ENCODE assay signal across 9 cellular contexts in the genomic region with DNA sequence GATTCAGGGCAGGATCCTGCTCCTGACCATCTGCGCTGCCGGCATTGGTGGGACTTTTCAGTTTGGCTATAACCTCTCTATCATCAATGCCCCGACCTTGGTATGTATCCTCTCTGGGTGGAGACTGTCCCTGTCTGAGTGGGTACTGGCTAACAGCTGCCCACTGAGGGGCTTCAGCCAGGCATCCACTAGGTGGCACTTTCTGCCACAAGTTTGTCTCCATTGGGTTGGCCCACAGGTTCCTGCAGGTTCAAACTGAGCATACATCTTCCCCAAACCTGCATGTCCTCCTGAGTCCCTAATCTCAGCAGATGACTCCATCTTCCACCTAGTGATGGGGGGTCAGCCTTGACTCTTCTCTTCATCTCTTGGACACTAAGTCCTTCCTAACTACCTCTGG. TPM values are rescaled to one million over a fixed set of nuclear protein-coding genes. Genes with fewer than 3 reads are reported as not detected.
A peak's percentile ranks its signal among the peaks of the same experiment; 100 is the strongest.
DNase-seq lines count a peak whose midpoint lies in the region; ATAC-seq and TF ChIP-seq lines count a peak whose summit lies in the region.
"Had no signal": no experiment of that assay in that cellular context is flagged by ENCODE, and none has a peak within 500 bp of the region (broad histone marks: within the 10 kb centered on the region; RNA-seq: fewer than 3 reads in every experiment).

No MANE protein-coding gene starts in this region.

- POLR2A ChIA-PET in Caco-2 (lab: Charles Lee) = no interaction called here

- DNase-seq in Caco-2 (peak; percentile 59 to 73), GM23248 (peak; percentile 61), NCI-H524 (lab: John Stamatoyannopoulos, UW) (peak; percentile 52 to 76), mesothelial cell of epicardium (ENCODE audit: low spot score in 2 of 2, unreplicated experiment in 2 of 2) (no peak)
- DNase-seq in activated naive CD8-positive, alpha-beta T cell treated with anti-CD3 and anti-CD28 coated beads, Interleukin-2, amount 50 U/mL, for 24 hours = peak; percentile 52

- TF ChIP-seq CTCF in Caco-2 (IDR thresholded peaks at IDR 0.05; ENCODE audit: insufficient read depth in 1 of 2, low read depth in 1 of 2, low read length in 1 of 2, severe bottlenecking in 1 of 2, unreplicated experiment in 1 of 2) (peak; percentile 46 to 88), liver (IDR thresholded peaks at IDR 0.05; ENCODE audit: low read depth, low read length, missing input control) (peak; percentile 58), mesothelial cell of epicardium (IDR thresholded peaks at IDR 0.05; ENCODE audit: unreplicated experiment) (no peak)

- CTCF ChIA-PET in Caco-2 (lab: Charles Lee) = interaction anchor here (0.6 to 1.0 kb wide), 3 partner anchors 12 to 52 kb away, joined by 3 to 12 read pairs (median 3); no protein-coding TSS in a partner anchor

- peaks cover 1% of the 10 kb centered on the region; the same call in 1 of the 2 replicates for H3K36me3 ChIP-seq in Caco-2 (ENCODE audit: control insufficient read depth, insufficient read depth, low read length)
- no peaks in the 10 kb centered on the region for H3K36me3 ChIP-seq in GM23248 (ENCODE audit: low read depth)
- no peaks in the 10 kb centered on the region for H3K36me3 ChIP-seq in liver (ENCODE audit: control insufficient read depth in 4 of 4, insufficient read depth in 3 of 4, low read depth in 1 of 4, low read length in 3 of 4)
- H3K36me3 ChIP-seq: SJSA1 had no signal

- H3F3A ChIP-seq in GM23248 (ENCODE audit: insufficient read depth) = no peaks in the 10 kb centered on the region

- no TSS peak for BruUV-seq in Caco-2 (replicated peaks; lab: Mats Ljungman, UMichigan)

- no peaks in the 10 kb centered on the region for H3K4me1 ChIP-seq in Caco-2
- H3K4me1 ChIP-seq in GM23248 (ENCODE audit: insufficient read depth) = no peaks in the 10 kb centered on the region
- H3K4me1 ChIP-seq in liver (ENCODE audit: control insufficient read depth in 4 of 4, insufficient read depth in 4 of 4, low read length in 3 of 4) = peaks cover 0 to 13% (median 9%) of the 10 kb centered on the region in 4 donors

- H3K9me3 ChIP-seq in Caco-2 (no peaks in the 10 kb centered on the region), GM23248 (ENCODE audit: low read depth) (no peaks in the 10 kb centered on the region), liver (ENCODE audit: control insufficient read depth in 4 of 4, low read length in 3 of 4) (no peaks in the 10 kb centered on the region)
- H3K9me3 ChIP-seq: SJSA1 had no signal

- no peaks in the 10 kb centered on the region for H3K9me3 Mint-ChIP-seq in Caco-2 (ENCODE audit: unreplicated experiment)
- H3K9me3 Mint-ChIP-seq in activated naive CD8-positive, alpha-beta T cell treated with anti-CD3 and anti-CD28 coated beads, Interleukin-2, amount 50 U/mL, for 24 hours = no peaks in the 10 kb centered on the region
- H3K9me3 Mint-ChIP-seq in mesothelial cell of epicardium = no peaks in the 10 kb centered on the region

- intact Hi-C loops in Caco-2 (cut with micrococcal nuclease; ENCODE audit: unreplicated experiment) = loop anchor here (5.0 kb wide), 1 partner anchor 95 kb away; no protein-coding TSS in a partner anchor

- H3K27ac ChIP-seq in GM23248 = no peak overlapping the region
- H3K27ac ChIP-seq in liver (ENCODE audit: low read depth in 1 of 2, low read length in 2 of 2) = no peak overlapping the region
- H3K27ac ChIP-seq: SJSA1 had no signal

- 69 to 83% methylated on average over 3 of the region's 3 CpGs for WGBS in GM23248 (ENCODE audit: low coverage in 1 of 2, low lambda C conversion rate in 2 of 2, missing lambda C conversion rate in 2 of 2), 2 experiments
- 76% methylated on average over 3 of the region's 3 CpGs for WGBS in liver

- H3K27ac Mint-ChIP-seq in Caco-2 (ENCODE audit: unreplicated experiment) = no peak overlapping the region
- no peak overlapping the region for H3K27ac Mint-ChIP-seq in activated naive CD8-positive, alpha-beta T cell treated with anti-CD3 and anti-CD28 coated beads, Interleukin-2, amount 50 U/mL, for 24 hours
- no peak overlapping the region for H3K27ac Mint-ChIP-seq in mesothelial cell of epicardium

- H3K4me1 Mint-ChIP-seq in Caco-2 (ENCODE audit: low read depth, unreplicated experiment) = peaks cover 7% of the 10 kb centered on the region
- H3K4me1 Mint-ChIP-seq in activated naive CD8-positive, alpha-beta T cell treated with anti-CD3 and anti-CD28 coated beads, Interleukin-2, amount 50 U/mL, for 24 hours = peaks cover 13% of the 10 kb centered on the region
- peaks cover 13% of the 10 kb centered on the region for H3K4me1 Mint-ChIP-seq in mesothelial cell of epicardium

- H4K20me1 ChIP-seq in GM23248 (ENCODE audit: insufficient read depth) = no peaks in the 10 kb centered on the region

- H3K9ac ChIP-seq in GM23248 (no peak overlapping the region), liver (ENCODE audit: low read depth in 1 of 2, low read length in 2 of 2) (no peak overlapping the region)

- TF ChIP-seq RAD21 in liver (IDR thresholded peaks at IDR 0.05) = peak; percentile 76 to 82

- H3K79me2 ChIP-seq in GM23248 (ENCODE audit: insufficient read depth) = no peaks in the 10 kb centered on the region

- no peak overlapping the region for H3K4me2 ChIP-seq in GM23248 (ENCODE audit: unreplicated experiment)

- no peaks in the 10 kb centered on the region for H3K9me2 ChIP-seq in GM23248 (ENCODE audit: insufficient read depth)

- in situ Hi-C loops in GM23248 (cut with MboI) = no loop called here

- H3K27me3 ChIP-seq in Caco-2 (replicated peaks; ENCODE audit: control insufficient read depth, insufficient read depth, low read length) (no peaks in the 10 kb centered on the region), GM23248 (replicated peaks; ENCODE audit: insufficient read depth) (no peaks in the 10 kb centered on the region), liver (ENCODE audit: control insufficient read depth in 4 of 4, insufficient read depth in 4 of 4, low read length in 3 of 4) (no peaks in the 10 kb centered on the region)
- H3K27me3 ChIP-seq: SJSA1 had no signal

- H3K4me3 ChIP-seq in Caco-2 (ENCODE audit: low read depth, low read length) (no peak overlapping the region), GM23248 (no peak overlapping the region), liver (ENCODE audit: low read depth in 1 of 3, low read length in 3 of 3) (no peak overlapping the region)
- H3K4me3 ChIP-seq: SJSA1 had no signal

- H3K36me3 Mint-ChIP-seq in Caco-2 (ENCODE audit: insufficient read depth, unreplicated experiment) = peaks cover 11% of the 10 kb centered on the region
- peaks cover 2% of the 10 kb centered on the region for H3K36me3 Mint-ChIP-seq in activated naive CD8-positive, alpha-beta T cell treated with anti-CD3 and anti-CD28 coated beads, Interleukin-2, amount 50 U/mL, for 24 hours (ENCODE audit: low read depth)
- H3K36me3 Mint-ChIP-seq in mesothelial cell of epicardium = peaks cover 27% of the 10 kb centered on the region

- H3K27me3 Mint-ChIP-seq in Caco-2 (ENCODE audit: insufficient read depth, unreplicated experiment) = no peaks in the 10 kb centered on the region
- H3K27me3 Mint-ChIP-seq in activated naive CD8-positive, alpha-beta T cell treated with anti-CD3 and anti-CD28 coated beads, Interleukin-2, amount 50 U/mL, for 24 hours = no peaks in the 10 kb centered on the region
- H3K27me3 Mint-ChIP-seq in mesothelial cell of epicardium (ENCODE audit: low read depth) = no peaks in the 10 kb centered on the region

- H3K4me3 Mint-ChIP-seq in Caco-2 (ENCODE audit: unreplicated experiment) (no peak overlapping the region), mesothelial cell of epicardium (no peak overlapping the region)
- no peak overlapping the region for H3K4me3 Mint-ChIP-seq in activated naive CD8-positive, alpha-beta T cell treated with anti-CD3 and anti-CD28 coated beads, Interleukin-2, amount 50 U/mL, for 24 hours

- no peak for ATAC-seq in activated naive CD8-positive, alpha-beta T cell treated with anti-CD3 and anti-CD28 coated beads, Interleukin-2, amount 50 U/mL, for 24 hours
- no peak for ATAC-seq in GM19035 (IDR thresholded peaks at IDR 0.05; ENCODE audit: unreplicated experiment)
- no peak for ATAC-seq in GM19351 (IDR thresholded peaks at IDR 0.05; ENCODE audit: unreplicated experiment)

- H2AFZ ChIP-seq in GM23248 = no peak overlapping the region

TF ChIP-seq in liver, 16 proteins besides CTCF, POLR2A, EP300 and RAD21 (continues in another document):
- TF ChIP-seq, protein P1, sequence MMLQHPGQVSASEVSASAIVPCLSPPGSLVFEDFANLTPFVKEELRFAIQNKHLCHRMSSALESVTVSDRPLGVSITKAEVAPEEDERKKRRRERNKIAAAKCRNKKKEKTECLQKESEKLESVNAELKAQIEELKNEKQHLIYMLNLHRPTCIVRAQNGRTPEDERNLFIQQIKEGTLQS (IDR thresholded peaks at IDR 0.05) = no peak
- TF ChIP-seq HNF4A (conservative IDR thresholded peaks at IDR 0.05) = no peak
- TF ChIP-seq, protein P2, sequence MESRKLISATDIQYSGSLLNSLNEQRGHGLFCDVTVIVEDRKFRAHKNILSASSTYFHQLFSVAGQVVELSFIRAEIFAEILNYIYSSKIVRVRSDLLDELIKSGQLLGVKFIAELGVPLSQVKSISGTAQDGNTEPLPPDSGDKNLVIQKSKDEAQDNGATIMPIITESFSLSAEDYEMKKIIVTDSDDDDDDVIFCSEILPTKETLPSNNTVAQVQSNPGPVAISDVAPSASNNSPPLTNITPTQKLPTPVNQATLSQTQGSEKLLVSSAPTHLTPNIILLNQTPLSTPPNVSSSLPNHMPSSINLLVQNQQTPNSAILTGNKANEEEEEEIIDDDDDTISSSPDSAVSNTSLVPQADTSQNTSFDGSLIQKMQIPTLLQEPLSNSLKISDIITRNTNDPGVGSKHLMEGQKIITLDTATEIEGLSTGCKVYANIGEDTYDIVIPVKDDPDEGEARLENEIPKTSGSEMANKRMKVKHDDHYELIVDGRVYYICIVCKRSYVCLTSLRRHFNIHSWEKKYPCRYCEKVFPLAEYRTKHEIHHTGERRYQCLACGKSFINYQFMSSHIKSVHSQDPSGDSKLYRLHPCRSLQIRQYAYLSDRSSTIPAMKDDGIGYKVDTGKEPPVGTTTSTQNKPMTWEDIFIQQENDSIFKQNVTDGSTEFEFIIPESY (IDR thresholded peaks at IDR 0.05) = no peak

RNA-seq across cellular contexts. Expression of gene SLC2A11, which starts 4.4 kb away (rescaled TPM):
- 29.5 and 32.4 TPM in 2 replicates for total RNA-seq in Caco-2 (2022)
- 8.5 and 16.6 TPM in 2 replicates for total RNA-seq in GM23248 (2014; rRNA removed; shearing (Covaris generic))
- polyA plus RNA-seq in GM23248 (2016; fragmentation: Nextera tagmentation; extraction: Ambion mirVana) = 5.7 and 6.1 TPM in 2 replicates
- total RNA-seq in liver = 1 to 10 TPM; 5.0 to 9.0 TPM
- 1 to 10 TPM; 3.4 to 3.5 TPM for polyA plus RNA-seq in liver
- total RNA-seq in mesothelial cell of epicardium = 98.7 to 112 TPM (median 99.0 TPM) in 3 replicates

RNA-seq across cellular contexts. Expression of gene DERL3, which starts 23.3 kb away (rescaled TPM):
- total RNA-seq in Caco-2 (2022) = 4.4 and 5.4 TPM in 2 replicates
- 1.2 and 2.3 TPM in 2 replicates for total RNA-seq in GM23248 (2014; rRNA removed; shearing (Covaris generic))
- 0.73 and 0.76 TPM in 2 replicates for polyA plus RNA-seq in GM23248 (2016; fragmentation: Nextera tagmentation; extraction: Ambion mirVana)
- 1 to 10 TPM; 1.0 to 4.5 TPM for total RNA-seq in liver
- 1 to 10 TPM; 3.3 to 9.3 TPM for polyA plus RNA-seq in liver
- 23.5 to 25.8 TPM (median 24.8 TPM) in 3 replicates for total RNA-seq in mesothelial cell of epicardium
- total RNA-seq: SJSA1 had no signal

RNA-seq across cellular contexts. Expression of gene MIF, which starts 32.1 kb away (rescaled TPM):
- total RNA-seq in Caco-2 (2022) (762 and 795 TPM in 2 replicates), liver (100 to 1,000 TPM; 108 to 207 TPM), mesothelial cell of epicardium (916 to 949 TPM (median 925 TPM) in 3 replicates)
- 262 and 335 TPM in 2 replicates for total RNA-seq in GM23248 (2014; rRNA removed; shearing (Covaris generic))
- polyA plus RNA-seq in GM23248 (2016; fragmentation: Nextera tagmentation; extraction: Ambion mirVana) (2,233 and 2,246 TPM in 2 replicates), liver (1,000 to 10,000 TPM in 1 of 2 donors, 100 to 1,000 TPM in 1; 399 to 1,047 TPM)

Comparison
In these comparisons a context has a peak if more than half of its experiments do, and no peak if none do; other contexts are left out.
1. DNase-seq: peak in Caco-2 (2 of 2), GM23248 (single experiment), NCI-H524 (2 of 2) and activated naive CD8-positive, alpha-beta T cell treated with anti-CD3 and anti-CD28 coated beads, Interleukin-2, amount 50 U/mL, for 24 hours (single experiment); none in mesothelial cell of epicardium (0 of 2).